Comparison of ENCODE assay signal across 2 cellular contexts in genomic region chr3:144085964-144086363, GRCh38.
TF ChIP-seq lines count a peak whose summit lies in the region.

No MANE protein-coding gene starts in this region.

TF ChIP-seq in IMR-90, 13 proteins besides CTCF, POLR2A, EP300 and RAD21:
- TF ChIP-seq BHLHE40 (IDR thresholded peaks at IDR 0.05; ENCODE audit: low read depth, low read length), result no peak
- no peak for TF ChIP-seq ELK1 (IDR thresholded peaks at IDR 0.05; ENCODE audit: borderline replicate concordance, low read depth, low read length)
- no peak for TF ChIP-seq CEBPB (IDR thresholded peaks at IDR 0.05; ENCODE audit: low read depth, low read length)
- no peak for TF ChIP-seq MXI1 (IDR thresholded peaks at IDR 0.05; ENCODE audit: borderline replicate concordance, low read depth, low read length)
- no peak for TF ChIP-seq MAFK (IDR thresholded peaks at IDR 0.05; ENCODE audit: low read depth, low read length)
- TF ChIP-seq NFE2L2 (IDR thresholded peaks at IDR 0.05; ENCODE audit: low read depth, low read length), result no peak
- TF ChIP-seq RCOR1 (IDR thresholded peaks at IDR 0.05; ENCODE audit: insufficient replicate concordance, low read length), result no peak
- no peak for TF ChIP-seq USF2 (IDR thresholded peaks at IDR 0.05; ENCODE audit: low read depth, low read length)
- TF ChIP-seq FOS (IDR thresholded peaks at IDR 0.05; ENCODE audit: low read depth, low read length), result no peak
- TF ChIP-seq SMC3 (IDR thresholded peaks at IDR 0.05; ENCODE audit: low read depth, low read length), result no peak
- no peak for TF ChIP-seq CHD1 (IDR thresholded peaks at IDR 0.05; ENCODE audit: low read depth, low read length)
- no peak for TF ChIP-seq MAZ (IDR thresholded peaks at IDR 0.05; ENCODE audit: borderline replicate concordance, low read depth, low read length)
- no peak for TF ChIP-seq RFX5 (IDR thresholded peaks at IDR 0.05; ENCODE audit: low read depth, low read length)

TF ChIP-seq in endothelial cell of umbilical vein, 7 proteins besides CTCF, POLR2A, EP300 and RAD21:
- TF ChIP-seq EZH2 (IDR thresholded peaks at IDR 0.05; ENCODE audit: borderline replicate concordance, low read depth, low read length, severe bottlenecking), result no peak
- TF ChIP-seq JUN (IDR thresholded peaks at IDR 0.05; ENCODE audit: borderline replicate concordance, insufficient read depth, insufficient read length, low read depth), result no peak
- no peak for TF ChIP-seq MAX (IDR thresholded peaks at IDR 0.05; ENCODE audit: insufficient read depth, insufficient read length)
- no peak for TF ChIP-seq GATA2 (IDR thresholded peaks at IDR 0.05; ENCODE audit: insufficient read depth, insufficient read length, low read depth, low read length)
- TF ChIP-seq FOS (IDR thresholded peaks at IDR 0.05; ENCODE audit: borderline replicate concordance, insufficient read depth, low read length), result no peak
- TF ChIP-seq POLR2AphosphoS5 (IDR thresholded peaks at IDR 0.05; ENCODE audit: insufficient read depth, low read depth, low read length), result no peak
- TF ChIP-seq MYC (IDR thresholded peaks at IDR 0.05; ENCODE audit: low read depth, low read length), result no peak
